ENCODE assay signal across 8 cellular contexts in the genomic region with DNA sequence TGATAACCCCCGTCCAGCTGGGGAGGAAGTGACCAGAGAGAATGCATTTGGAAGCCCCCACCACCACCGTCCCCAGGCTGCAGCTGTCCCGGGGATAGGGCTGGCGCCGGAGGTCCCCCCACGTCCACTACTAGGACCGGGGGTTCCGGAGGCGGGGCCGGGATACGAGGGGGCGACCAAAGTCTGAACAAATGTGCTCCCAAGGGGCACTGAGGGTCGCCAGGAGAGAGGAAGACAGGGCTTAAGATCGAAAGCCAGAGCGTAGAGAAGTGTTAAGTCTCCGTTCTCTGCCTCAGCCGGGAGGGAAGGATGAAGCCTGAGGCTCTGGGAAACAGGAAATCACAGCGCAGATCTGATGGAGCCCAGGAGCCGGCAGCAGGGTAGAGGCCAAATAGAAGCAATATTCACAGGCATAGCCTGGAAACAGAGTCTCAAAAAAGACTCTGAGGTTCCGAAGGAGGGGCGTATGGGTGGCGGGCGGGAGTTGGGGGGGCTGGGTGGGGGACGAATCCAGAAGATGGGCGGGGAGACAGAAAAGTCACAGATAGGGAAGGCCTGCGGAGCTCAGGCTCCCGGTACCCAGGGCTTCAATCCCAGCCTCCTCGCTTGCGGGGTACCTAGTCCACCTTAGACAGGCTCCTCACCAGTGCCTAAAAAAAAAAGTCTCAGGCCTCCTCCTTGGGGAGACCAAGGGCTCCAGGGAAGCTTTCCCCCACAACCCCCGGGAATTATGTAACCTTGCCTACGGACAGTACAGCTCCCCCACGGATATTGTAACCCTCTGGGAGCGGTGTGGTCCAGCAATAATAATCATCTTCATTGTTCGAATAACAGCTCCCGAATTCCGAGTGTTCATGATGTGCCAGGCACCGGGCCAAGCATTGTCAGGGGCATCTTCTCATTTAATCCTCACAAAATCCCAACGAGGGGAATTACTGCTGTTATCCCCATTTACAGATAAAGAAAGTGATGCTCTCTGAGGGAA. TPM values are rescaled to one million over a fixed set of nuclear protein-coding genes. Genes with fewer than 3 reads are reported as not detected.
DNase-seq lines count a peak whose midpoint lies in the region; ATAC-seq and TF ChIP-seq lines count a peak whose summit lies in the region.

No MANE protein-coding gene starts in this region.

- H3K36me3 Mint-ChIP-seq in endodermal cell (ENCODE audit: low read depth) = peaks cover 5% of the 10 kb centered on the region

- no peak for TF ChIP-seq CTCF in GM12864 (IDR thresholded peaks at IDR 0.05; ENCODE audit: low read depth, low read length, missing control alignments)
- TF ChIP-seq CTCF in endodermal cell (conservative IDR thresholded peaks at IDR 0.05) = no peak
- TF ChIP-seq CTCF in upper lobe of left lung (IDR thresholded peaks at IDR 0.05) = no peak

- H3K27me3 Mint-ChIP-seq in endodermal cell (ENCODE audit: insufficient read depth) = no peaks in the 10 kb centered on the region

- H3K9ac ChIP-seq in endodermal cell (ENCODE audit: extremely low read depth, low read length, poor library complexity, severe bottlenecking) = peak overlapping the region; percentile 44

- H3K27me3 ChIP-seq in ACC112 (ENCODE audit: insufficient read depth, low read length) = no peaks in the 10 kb centered on the region
- H3K27me3 ChIP-seq in SJSA1 (replicated peaks) = no peaks in the 10 kb centered on the region
- no peaks in the 10 kb centered on the region for H3K27me3 ChIP-seq in endodermal cell (ENCODE audit: control insufficient read depth, insufficient read depth, low read length, poor library complexity, severe bottlenecking)
- no peaks in the 10 kb centered on the region for H3K27me3 ChIP-seq in upper lobe of left lung

- WGBS in endodermal cell (ENCODE audit: insufficient coverage in 1 of 2, insufficient read length in 1 of 2), 2 experiments = 19 to 22% methylated on average over 27 to 38 of the region's 38 CpGs
- 12 to 15% methylated on average over 28 to 35 of the region's 38 CpGs for WGBS in mesodermal cell (ENCODE audit: insufficient coverage in 2 of 2), 2 experiments
- 7 to 10% methylated on average over 37 to 38 of the region's 38 CpGs for WGBS in upper lobe of left lung, 2 donors

- ATAC-seq in upper lobe of left lung (ENCODE audit: low FRiP score in 2 of 2) (peak; percentile 18 to 38), HG02588 (IDR thresholded peaks at IDR 0.05; ENCODE audit: unreplicated experiment) (no peak)

- peak overlapping the region; percentile 90 for H3K4me3 Mint-ChIP-seq in endodermal cell

- no peak overlapping the region for H2AFZ ChIP-seq in ACC112 (ENCODE audit: low read length, unreplicated experiment)

- TF ChIP-seq POLR2A in upper lobe of left lung (IDR thresholded peaks at IDR 0.05) = no peak

- H3K79me2 ChIP-seq in ACC112 (ENCODE audit: control insufficient read depth, insufficient read depth, low read length, unreplicated experiment) = peaks cover 32% of the 10 kb centered on the region

- H3K4me3 ChIP-seq in ACC112 (ENCODE audit: low read depth, low read length) = peak overlapping the region; percentile 82
- peak overlapping the region; percentile 56 for H3K4me3 ChIP-seq in GM12864 (ENCODE audit: low read depth, low read length)
- H3K4me3 ChIP-seq in SJSA1 = peak overlapping the region; percentile 85
- peak overlapping the region; percentile 83 for H3K4me3 ChIP-seq in endodermal cell (ENCODE audit: low read length)
- H3K4me3 ChIP-seq in mesodermal cell (ENCODE audit: extremely low read depth, insufficient read depth, low read length, poor library complexity, severe bottlenecking) = peak overlapping the region; percentile 96
- H3K4me3 ChIP-seq in upper lobe of left lung = peak overlapping the region; percentile 55 to 100 (median 76)

- DNase-seq in GM12864 (ENCODE audit: low read depth) (no peak), SJSA1 (ENCODE audit: low read depth in 1 of 2, low spot score in 2 of 2) (peak; percentile 71 to 74), endodermal cell (peak; percentile 84), upper lobe of left lung (peak in 1 of 2 donors; percentile 84), mesenteric fat pad (ENCODE audit: low spot score) (no peak)

- H3K4me1 Mint-ChIP-seq in endodermal cell = peaks cover 22% of the 10 kb centered on the region

- H3K9me3 ChIP-seq in SJSA1 (replicated peaks) (no peaks in the 10 kb centered on the region; the same call in 1 of the 2 replicates), endodermal cell (ENCODE audit: control insufficient read depth, low read length) (no peaks in the 10 kb centered on the region), mesodermal cell (ENCODE audit: control insufficient read depth, low read length) (no peaks in the 10 kb centered on the region), upper lobe of left lung (no peaks in the 10 kb centered on the region)

- H3K9me3 Mint-ChIP-seq in endodermal cell = no peaks in the 10 kb centered on the region

- peak overlapping the region; percentile 82 for H3K27ac Mint-ChIP-seq in endodermal cell

- TF ChIP-seq EP300 in upper lobe of left lung (IDR thresholded peaks at IDR 0.05) = no peak

- peaks cover 7% of the 10 kb centered on the region for H3K4me1 ChIP-seq in ACC112 (ENCODE audit: control insufficient read depth, insufficient read depth, low read length, unreplicated experiment)
- peaks cover 34% of the 10 kb centered on the region for H3K4me1 ChIP-seq in SJSA1 (replicated peaks)
- H3K4me1 ChIP-seq in endodermal cell (ENCODE audit: control insufficient read depth, insufficient read depth, low read length) = no peaks in the 10 kb centered on the region
- peaks cover 25% of the 10 kb centered on the region for H3K4me1 ChIP-seq in mesodermal cell (ENCODE audit: control insufficient read depth, insufficient read depth, low read length, poor library complexity, severe bottlenecking)
- peaks cover 29 to 39% (median 35%) of the 10 kb centered on the region in 4 donors for H3K4me1 ChIP-seq in upper lobe of left lung

- no peaks in the 10 kb centered on the region for H3K36me3 ChIP-seq in ACC112 (ENCODE audit: insufficient read depth, low read length)
- H3K36me3 ChIP-seq in SJSA1 = peaks cover 18% of the 10 kb centered on the region
- H3K36me3 ChIP-seq in endodermal cell (ENCODE audit: control insufficient read depth, insufficient read depth, low read length) = no peaks in the 10 kb centered on the region
- peaks cover 7% of the 10 kb centered on the region for H3K36me3 ChIP-seq in mesodermal cell (ENCODE audit: control insufficient read depth, insufficient read depth, low read length)
- H3K36me3 ChIP-seq in upper lobe of left lung = no peaks in the 10 kb centered on the region

- H3K27ac ChIP-seq in ACC112 (ENCODE audit: low read depth, low read length) = peak overlapping the region; percentile 72
- peak overlapping the region; percentile 55 for H3K27ac ChIP-seq in SJSA1
- peak overlapping the region; percentile 71 for H3K27ac ChIP-seq in endodermal cell (ENCODE audit: low read depth, low read length)
- H3K27ac ChIP-seq in mesodermal cell (ENCODE audit: low read depth, low read length, severe bottlenecking) = peak overlapping the region; percentile 86
- peak overlapping the region; percentile 98 to 100 (median 100) for H3K27ac ChIP-seq in upper lobe of left lung

RNA-seq across cellular contexts. Expression of gene ERF, which starts 1.1 kb away (rescaled TPM):
- 11.0 and 32.6 TPM in 2 replicates for total RNA-seq in SJSA1 (2014; rRNA removed; shearing (Covaris generic))
- total RNA-seq in endodermal cell = 100 to 1,000 TPM; 106 to 138 TPM
- 70.5 TPM for polyA plus RNA-seq in endodermal cell (2013, experiment 1 of 2)
- 59.5 TPM for polyA plus RNA-seq in endodermal cell (2013, experiment 2 of 2)
- polyA plus RNA-seq in mesodermal cell (2013, experiment 1 of 2) = 89.7 TPM
- 85.3 TPM for polyA plus RNA-seq in mesodermal cell (2013, experiment 2 of 2)
- total RNA-seq in upper lobe of left lung = 10 to 100 TPM; 13.6 to 59.4 (median 32.5) TPM
- total RNA-seq in mesenteric fat pad = 55.5 TPM

RNA-seq across cellular contexts. Expression of gene CIC, which starts 13.0 kb away (rescaled TPM):
- total RNA-seq in SJSA1 (2014; rRNA removed; shearing (Covaris generic)) = 13.0 and 21.5 TPM in 2 replicates
- 10 to 100 TPM; 48.6 to 57.6 TPM for total RNA-seq in endodermal cell
- polyA plus RNA-seq in endodermal cell (2013, experiment 1 of 2) = 55.5 TPM
- polyA plus RNA-seq in endodermal cell (2013, experiment 2 of 2) = 51.2 TPM
- 42.9 TPM for polyA plus RNA-seq in mesodermal cell (2013, experiment 1 of 2)
- 37.1 TPM for polyA plus RNA-seq in mesodermal cell (2013, experiment 2 of 2)
- total RNA-seq in upper lobe of left lung = 100 to 1,000 TPM in 1 of 6 donors, 10 to 100 TPM in 5; 52.6 to 170 (median 77.7) TPM
- total RNA-seq in mesenteric fat pad = 57.9 TPM

RNA-seq across cellular contexts. Expression of gene GSK3A, which starts 13.7 kb away (rescaled TPM):
- 23.2 and 26.7 TPM in 2 replicates for total RNA-seq in SJSA1 (2014; rRNA removed; shearing (Covaris generic))
- total RNA-seq in endodermal cell = 10 to 100 TPM; 52.6 to 55.1 TPM
- polyA plus RNA-seq in endodermal cell (2013, experiment 1 of 2) = 59.5 TPM
- polyA plus RNA-seq in endodermal cell (2013, experiment 2 of 2) = 52.7 TPM
- polyA plus RNA-seq in mesodermal cell (2013, experiment 1 of 2) = 61.9 TPM
- 56.5 TPM for polyA plus RNA-seq in mesodermal cell (2013, experiment 2 of 2)
- 10 to 100 TPM; 33.2 to 46.9 (median 39.1) TPM for total RNA-seq in upper lobe of left lung
- total RNA-seq in mesenteric fat pad = 36.0 TPM

RNA-seq across cellular contexts. Expression of gene ZNF526, which starts 35.9 kb away (rescaled TPM):
- 5.0 and 10.5 TPM in 2 replicates for total RNA-seq in SJSA1 (2014; rRNA removed; shearing (Covaris generic))
- total RNA-seq in endodermal cell (10 to 100 TPM; 15.7 to 16.0 TPM), upper lobe of left lung (10 to 100 TPM in 4 of 6 donors, 1 to 10 TPM in 2; 7.9 to 13.8 (median 11.4) TPM), mesenteric fat pad (8.1 TPM)
- polyA plus RNA-seq in endodermal cell (2013, experiment 1 of 2) = 9.6 TPM
- polyA plus RNA-seq in endodermal cell (2013, experiment 2 of 2) = 9.5 TPM
- 9.7 TPM for polyA plus RNA-seq in mesodermal cell (2013, experiment 1 of 2)
- 7.4 TPM for polyA plus RNA-seq in mesodermal cell (2013, experiment 2 of 2)

RNA-seq across cellular contexts. Expression of gene DEDD2, which starts 38.6 kb away (rescaled TPM):
- total RNA-seq in SJSA1 (2014; rRNA removed; shearing (Covaris generic)) = 15.9 and 16.9 TPM in 2 replicates
- 10 to 100 TPM; 25.8 to 28.0 TPM for total RNA-seq in endodermal cell
- polyA plus RNA-seq in endodermal cell (2013, experiment 1 of 2) = 20.5 TPM
- 15.9 TPM for polyA plus RNA-seq in endodermal cell (2013, experiment 2 of 2)
- 24.9 TPM for polyA plus RNA-seq in mesodermal cell (2013, experiment 1 of 2)
- polyA plus RNA-seq in mesodermal cell (2013, experiment 2 of 2) = 19.5 TPM
- 100 to 1,000 TPM in 1 of 6 donors, 10 to 100 TPM in 5; 38.6 to 154 (median 51.2) TPM for total RNA-seq in upper lobe of left lung
- total RNA-seq in mesenteric fat pad = 12.4 TPM

Comparison
In these comparisons a context has a peak if more than half of its experiments do, and no peak if none do; other contexts are left out.
1. DNase-seq: peak in SJSA1 (2 of 2) and endodermal cell (single experiment); none in GM12864 (single experiment) and mesenteric fat pad (single experiment).
2. Peak in every context shown above with its lines, with median percentiles within 50 percentile points of each other: H3K27ac ChIP-seq and H3K4me3 ChIP-seq.